ENCODE assay signal across 8 cellular contexts in the genomic region with DNA sequence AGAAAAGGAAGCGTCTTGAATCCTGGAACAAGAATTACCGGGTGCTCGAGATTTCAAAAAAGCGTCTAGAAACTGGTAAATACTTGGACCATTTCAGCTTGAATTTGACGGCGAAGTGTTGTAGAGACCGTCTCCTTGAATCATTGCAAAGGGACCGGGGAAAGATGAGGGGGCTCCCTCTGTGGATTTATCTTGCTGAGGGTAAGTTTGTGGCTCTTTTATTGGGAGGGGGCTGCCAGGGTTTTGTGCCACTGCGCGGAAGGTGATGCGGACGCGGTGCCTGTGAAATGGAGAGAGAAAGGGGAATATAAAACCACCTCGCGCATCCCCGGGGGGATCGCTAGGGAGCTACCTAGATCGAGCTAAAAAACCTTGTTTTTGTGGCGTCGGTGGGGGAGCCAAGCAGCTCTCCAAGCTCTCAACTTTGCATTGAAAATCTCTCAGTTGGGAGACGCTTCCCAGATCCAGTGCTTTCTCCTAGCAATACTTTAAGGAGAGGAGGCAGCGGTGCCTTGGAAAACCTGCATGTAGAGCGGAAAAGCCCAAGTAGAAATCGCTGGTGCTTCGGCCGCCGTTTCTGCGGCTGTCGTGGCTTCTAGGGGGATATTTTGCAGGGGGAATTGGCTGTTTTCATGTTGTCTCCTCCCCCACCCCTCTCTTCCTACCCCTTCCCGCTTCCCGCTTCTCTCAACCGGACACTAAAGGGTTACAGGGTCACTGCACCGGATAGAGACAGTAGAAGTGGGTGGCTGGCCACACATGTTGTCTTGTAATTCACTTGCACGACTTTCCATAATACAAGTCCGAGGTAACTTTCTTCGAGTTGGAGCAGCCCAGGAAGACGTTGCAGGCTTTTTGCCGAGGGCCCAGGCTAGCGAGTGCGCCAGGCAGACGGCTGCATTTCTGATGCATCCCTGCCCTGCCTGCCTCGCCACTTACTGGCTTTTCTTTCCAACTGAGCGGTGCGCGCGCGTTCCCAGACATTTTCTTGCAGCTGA.
DNase-seq lines count a peak whose midpoint lies in the region; ATAC-seq, FAIRE-seq and TF ChIP-seq lines count a peak whose summit lies in the region.

No MANE protein-coding gene starts in this region.

- H3K4me1 Mint-ChIP-seq in CD4-positive, alpha-beta T cell (ENCODE audit: low read depth) = peaks cover 10% of the 10 kb centered on the region

- no peak overlapping the region for H3K4me3 Mint-ChIP-seq in CD4-positive, alpha-beta T cell

- H4K20me1 ChIP-seq in SK-N-SH (ENCODE audit: insufficient read depth) = no peaks in the 10 kb centered on the region

- H3K36me3 ChIP-seq in SK-N-SH (replicated peaks in 1 of 2; ENCODE audit: control insufficient read depth in 1 of 2, insufficient read depth in 2 of 2, low read length in 1 of 2) (no peaks in the 10 kb centered on the region), ovary (no peaks in the 10 kb centered on the region)

- intact Hi-C loops in Right ventricle myocardium superior (cut with DNase I) (no loop called here), ovary (cut with DNase I) (no loop called here)
- intact Hi-C loops in CD4-positive, alpha-beta T cell (cut with DNase I, micrococcal nuclease) = no loop called here

- no peaks in the 10 kb centered on the region for H3K9me2 ChIP-seq in SK-N-SH

- peak overlapping the region; percentile 88 for H3K4me2 ChIP-seq in SK-N-SH

- no peaks in the 10 kb centered on the region for H3K36me3 Mint-ChIP-seq in CD4-positive, alpha-beta T cell (ENCODE audit: low read depth)

- H3K9me3 Mint-ChIP-seq in CD4-positive, alpha-beta T cell = no peaks in the 10 kb centered on the region

- peak overlapping the region; percentile 93 for H2AFZ ChIP-seq in SK-N-SH (ENCODE audit: low read depth)

- no peaks in the 10 kb centered on the region for H3K27me3 ChIP-seq in SK-N-SH (ENCODE audit: insufficient read depth)
- no peaks in the 10 kb centered on the region for H3K27me3 ChIP-seq in ovary
- H3K27me3 ChIP-seq in CD4-positive, alpha-beta T cell (ENCODE audit: control insufficient read depth, insufficient read depth, low read length) = peaks cover 12% of the 10 kb centered on the region

- H3K9ac ChIP-seq in SK-N-SH = peak overlapping the region; percentile 75

- H3K27ac Mint-ChIP-seq in CD4-positive, alpha-beta T cell = no peak overlapping the region

- peak; percentile 88 for ATAC-seq in Right ventricle myocardium superior (ENCODE audit: poor library complexity)
- ATAC-seq in CD4-positive, alpha-beta T cell (ENCODE audit: poor library complexity) = no peak

- TF ChIP-seq CTCF in SK-N-SH (IDR thresholded peaks at IDR 0.05) (no peak), ovary (IDR thresholded peaks at IDR 0.05) (no peak)
- no peak for TF ChIP-seq CTCF in CD4-positive, alpha-beta T cell (IDR thresholded peaks at IDR 0.05)

- POLR2A ChIA-PET in SK-N-SH (lab: Yijun Ruan, JAX) = no interaction called here
- POLR2A ChIA-PET in CD4-positive, alpha-beta T cell (lab: Charles Lee) = no interaction called here

- no peak for TF ChIP-seq RAD21 in SK-N-SH (IDR thresholded peaks at IDR 0.05; ENCODE audit: low read length)

- peaks cover 26% of the 10 kb centered on the region for H3F3A ChIP-seq in SK-N-SH (replicated peaks; ENCODE audit: insufficient read depth)

- CTCF ChIA-PET in SK-N-SH (lab: Yijun Ruan, JAX) = interaction anchor here (0.8 to 2.1 kb wide), 6 partner anchors 10 to 412 kb away, joined by 3 to 12 read pairs (median 4); no protein-coding TSS in a partner anchor
- CTCF ChIA-PET in CD4-positive, alpha-beta T cell (lab: Charles Lee) = no interaction called here

- H3K9me3 ChIP-seq in SK-N-SH = no peaks in the 10 kb centered on the region
- no peaks in the 10 kb centered on the region for H3K9me3 ChIP-seq in ovary
- no peaks in the 10 kb centered on the region for H3K9me3 ChIP-seq in CD4-positive, alpha-beta T cell (ENCODE audit: control insufficient read depth, low read length)

- peak overlapping the region; percentile 73 to 94 for H3K4me3 ChIP-seq in SK-N-SH (ENCODE audit: low read depth in 2 of 2, low read length in 1 of 2)
- peak overlapping the region; percentile 28 for H3K4me3 ChIP-seq in ovary

- under 1% methylated on average over 42 of the region's 47 CpGs for WGBS in SK-N-SH (ENCODE audit: low lambda C conversion rate)
- 1 to 3% (median 2%) methylated on average over 47 of the region's 47 CpGs for WGBS in ovary, 3 donors

- TF ChIP-seq EP300 in SK-N-SH (IDR thresholded peaks at IDR 0.05; ENCODE audit: borderline replicate concordance in 1 of 2, low read depth in 1 of 2, low read length in 1 of 2) (no peak), ovary (IDR thresholded peaks at IDR 0.05) (no peak)

- TF ChIP-seq POLR2A in H54 (IDR thresholded peaks at IDR 0.05; ENCODE audit: low read depth, low read length) = no peak
- TF ChIP-seq POLR2A in ovary (IDR thresholded peaks at IDR 0.05) = no peak
- no peak for TF ChIP-seq POLR2A in GM12891 (IDR thresholded peaks at IDR 0.05; ENCODE audit: low read depth, low read length)

- peaks cover 32% of the 10 kb centered on the region for H3K27me3 Mint-ChIP-seq in CD4-positive, alpha-beta T cell

- H3K79me2 ChIP-seq in SK-N-SH (ENCODE audit: insufficient read depth) = peaks cover 24% of the 10 kb centered on the region

- peak overlapping the region; percentile 22 to 72; a peak in 3 of 4 replicates for H3K27ac ChIP-seq in SK-N-SH (ENCODE audit: low read depth in 2 of 2, low read length in 1 of 2)
- no peak overlapping the region for H3K27ac ChIP-seq in ovary
- no peak overlapping the region for H3K27ac ChIP-seq in CD4-positive, alpha-beta T cell (ENCODE audit: low read depth, low read length)

- peaks cover 0 to 5% of the 10 kb centered on the region in 2 experiments; a peak in 2 of 4 replicates for H3K4me1 ChIP-seq in SK-N-SH (ENCODE audit: control insufficient read depth in 1 of 2, insufficient read depth in 2 of 2, low read depth in 1 of 2, low read length in 1 of 2)
- no peaks in the 10 kb centered on the region for H3K4me1 ChIP-seq in ovary (ENCODE audit: insufficient read depth)

- DNase-seq in H54 (ENCODE audit: insufficient read length, low spot score) (peak; percentile 7), SK-N-SH (peak; percentile 30), Right ventricle myocardium superior (peak; percentile 45), ovary (peak in 4 of 5 donors; percentile 26 to 51 (median 39)), NCI-H2171 (lab: John Stamatoyannopoulos, UW) (no peak), GDM1 (lab: John Stamatoyannopoulos, UW) (no peak), GM12891 (ENCODE audit: insufficient read length, low spot score) (no peak)
- DNase-seq in CD4-positive, alpha-beta T cell = no peak

- FAIRE-seq in H54 (lab: Jason Lieb, UNC) (peak; percentile 77), GM12891 (lab: Jason Lieb, UNC) (no peak)

TF ChIP-seq in SK-N-SH, 30 proteins besides CTCF, POLR2A, EP300 and RAD21 (continues in another document):
- TF ChIP-seq, protein P1, sequence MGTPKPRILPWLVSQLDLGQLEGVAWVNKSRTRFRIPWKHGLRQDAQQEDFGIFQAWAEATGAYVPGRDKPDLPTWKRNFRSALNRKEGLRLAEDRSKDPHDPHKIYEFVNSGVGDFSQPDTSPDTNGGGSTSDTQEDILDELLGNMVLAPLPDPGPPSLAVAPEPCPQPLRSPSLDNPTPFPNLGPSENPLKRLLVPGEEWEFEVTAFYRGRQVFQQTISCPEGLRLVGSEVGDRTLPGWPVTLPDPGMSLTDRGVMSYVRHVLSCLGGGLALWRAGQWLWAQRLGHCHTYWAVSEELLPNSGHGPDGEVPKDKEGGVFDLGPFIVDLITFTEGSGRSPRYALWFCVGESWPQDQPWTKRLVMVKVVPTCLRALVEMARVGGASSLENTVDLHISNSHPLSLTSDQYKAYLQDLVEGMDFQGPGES (IDR thresholded peaks at IDR 0.05; ENCODE audit: low read depth, low read length) = no peak
- TF ChIP-seq NFIC (IDR thresholded peaks at IDR 0.05; ENCODE audit: borderline replicate concordance) = no peak
- TF ChIP-seq JUND (IDR thresholded peaks at IDR 0.05) = no peak
- no peak for TF ChIP-seq SMC3 (IDR thresholded peaks at IDR 0.05; ENCODE audit: low read depth, low read length)
- no peak for TF ChIP-seq MEF2A (IDR thresholded peaks at IDR 0.05; ENCODE audit: borderline replicate concordance, low read depth)
- no peak for TF ChIP-seq CHD2 (IDR thresholded peaks at IDR 0.05; ENCODE audit: low read length, partially characterized antibody)
- no peak for TF ChIP-seq RCOR1 (IDR thresholded peaks at IDR 0.05; ENCODE audit: low read length)
- TF ChIP-seq FOXJ3 (CRISPR knock-in tag; IDR thresholded peaks at IDR 0.05) = no peak
- no peak for TF ChIP-seq SIN3A (IDR thresholded peaks at IDR 0.05; ENCODE audit: borderline replicate concordance, low read depth, low read length)
- TF ChIP-seq FOSL2 (IDR thresholded peaks at IDR 0.05; ENCODE audit: borderline replicate concordance, low read depth) = peak; percentile 13; the same call in 1 of the 2 replicates

TF ChIP-seq in GM12891, 5 proteins besides CTCF, POLR2A, EP300 and RAD21:
- TF ChIP-seq TAF1 (IDR thresholded peaks at IDR 0.05; ENCODE audit: low read depth, low read length) (no peak), POU2F2 (IDR thresholded peaks at IDR 0.05; ENCODE audit: low read depth, low read length) (no peak), SPI1 (IDR thresholded peaks at IDR 0.05; ENCODE audit: low read depth, low read length) (no peak), PAX5 (IDR thresholded peaks at IDR 0.05; ENCODE audit: insufficient read depth, low read length, severe bottlenecking) (no peak), POLR2AphosphoS5 (IDR thresholded peaks at IDR 0.05; ENCODE audit: low read depth, low read length) (no peak)

Comparison
In these comparisons a context has a peak if more than half of its experiments do, and no peak if none do; other contexts are left out.
1. DNase-seq: peak in H54 (single experiment), SK-N-SH (single experiment), Right ventricle myocardium superior (single experiment) and ovary (4 of 5); none in CD4-positive, alpha-beta T cell (0 of 10), NCI-H2171 (single experiment), GDM1 (single experiment) and GM12891 (single experiment).
2. H3K27ac ChIP-seq: peak in SK-N-SH (2 of 2); none in ovary (0 of 2) and CD4-positive, alpha-beta T cell (single experiment).